ENCODE assay signal across 12 cellular contexts in genomic region chr2:19355416-19355821, GRCh38. TPM values are rescaled to one million over a fixed set of nuclear protein-coding genes. Genes with fewer than 3 reads are reported as not detected.
DNase-seq lines count a peak whose midpoint lies in the region; ATAC-seq and TF ChIP-seq lines count a peak whose summit lies in the region.
"Had no signal": no experiment of that assay in that cellular context is flagged by ENCODE, and none has a peak within 500 bp of the region (broad histone marks: within the 10 kb centered on the region; RNA-seq: fewer than 3 reads in every experiment).

No MANE protein-coding gene starts in this region.

- peak overlapping the region; percentile 31 for H3K4me3 Mint-ChIP-seq in activated CD8-positive, alpha-beta T cell treated with anti-CD3 and anti-CD28 coated beads, Interleukin-2, amount 10 ng/mL, durations not matched to agents 7 days and 5 days
- H3K4me3 Mint-ChIP-seq in activated CD8-positive, alpha-beta T cell treated with anti-CD3 and anti-CD28 coated beads for 36 hours = no peak overlapping the region
- H3K4me3 Mint-ChIP-seq in naive thymus-derived CD4-positive, alpha-beta T cell = peak overlapping the region in 9 of 10 donors; percentile 11 to 71 (median 45)
- H3K4me3 Mint-ChIP-seq: dendritic cell treated with granulocyte-macrophage colony-stimulating factor and Interleukin-4, amounts not matched to agents 40 ng/mL and 50 ng/mL, for 4 days had no signal

- H3K27me3 Mint-ChIP-seq in activated CD8-positive, alpha-beta T cell treated with anti-CD3 and anti-CD28 coated beads, Interleukin-2, amount 10 ng/mL, durations not matched to agents 7 days and 5 days (ENCODE audit: low read depth) = peaks cover 88% of the 10 kb centered on the region
- H3K27me3 Mint-ChIP-seq in activated CD8-positive, alpha-beta T cell treated with anti-CD3 and anti-CD28 coated beads for 36 hours = peaks cover 79% of the 10 kb centered on the region
- H3K27me3 Mint-ChIP-seq in naive thymus-derived CD4-positive, alpha-beta T cell = peaks cover 73 to 95% (median 83%) of the 10 kb centered on the region in 5 donors

- POLR2A ChIA-PET in activated CD8-positive, alpha-beta T cell treated with anti-CD3 and anti-CD28 coated beads, Interleukin-2, amount 10 ng/mL, durations not matched to agents 7 days and 5 days (lab: Charles Lee) = no interaction called here
- POLR2A ChIA-PET in activated CD8-positive, alpha-beta T cell treated with anti-CD3 and anti-CD28 coated beads for 36 hours (lab: Charles Lee) = interaction anchor here (0.5 to 1.0 kb wide), 2 partner anchors 8 to 123 kb away, joined by 4 to 7 read pairs; no protein-coding TSS in a partner anchor
- POLR2A ChIA-PET in naive thymus-derived CD4-positive, alpha-beta T cell (lab: Charles Lee) = interaction anchor here (1.0 kb wide), 1 partner anchor 8 kb away, joined by 3 read pairs; no protein-coding TSS in a partner anchor

- intact Hi-C loops in activated CD8-positive, alpha-beta T cell treated with anti-CD3 and anti-CD28 coated beads for 36 hours (cut with micrococcal nuclease) = loop anchor here (10.0 kb wide), 1 partner anchor 801 kb away; no protein-coding TSS in a partner anchor
- intact Hi-C loops in naive thymus-derived CD4-positive, alpha-beta T cell (cut with micrococcal nuclease) = loop anchor here in 1 of 2 donors (10.0 kb wide), 1 partner anchor 1821 kb away; no protein-coding TSS in a partner anchor
- intact Hi-C loops in upper lobe of right lung (cut with DNase I) = loop anchor here (10.0 kb wide), 2 partner anchors 509 to 611 kb away; no protein-coding TSS in a partner anchor
- intact Hi-C loops in spleen (cut with DNase I; ENCODE audit: low total_unique reads) = no loop called here

- peak overlapping the region; percentile 79 for H3K4me3 ChIP-seq in astrocyte of the spinal cord (ENCODE audit: low read depth, low read length)
- no peak overlapping the region for H3K4me3 ChIP-seq in naive thymus-derived CD4-positive, alpha-beta T cell (ENCODE audit: low read length)
- peak overlapping the region; percentile 56 for H3K4me3 ChIP-seq in upper lobe of right lung
- no peak overlapping the region for H3K4me3 ChIP-seq in spleen

- H3K36me3 ChIP-seq in naive thymus-derived CD4-positive, alpha-beta T cell (ENCODE audit: control insufficient read depth in 2 of 3, insufficient read depth in 3 of 3, low read length in 3 of 3) = no peaks in the 10 kb centered on the region
- H3K36me3 ChIP-seq in upper lobe of right lung (no peaks in the 10 kb centered on the region), spleen (no peaks in the 10 kb centered on the region)
- H3K36me3 ChIP-seq: ovary had no signal

- H3K4me1 ChIP-seq in naive thymus-derived CD4-positive, alpha-beta T cell (ENCODE audit: control insufficient read depth in 2 of 2, insufficient read depth in 2 of 2, low read length in 2 of 2) = peaks cover 8 to 35% of the 10 kb centered on the region in 2 donors
- H3K4me1 ChIP-seq in upper lobe of right lung = peaks cover 26% of the 10 kb centered on the region
- peaks cover 30 to 59% (median 51%) of the 10 kb centered on the region in 6 donors for H3K4me1 ChIP-seq in spleen

- no peak for ATAC-seq in activated CD8-positive, alpha-beta T cell treated with anti-CD3 and anti-CD28 coated beads, Interleukin-2, amount 10 ng/mL, durations not matched to agents 7 days and 5 days
- ATAC-seq in activated CD8-positive, alpha-beta T cell treated with anti-CD3 and anti-CD28 coated beads for 36 hours = no peak
- ATAC-seq in naive thymus-derived CD4-positive, alpha-beta T cell = no peak
- ATAC-seq in upper lobe of right lung = no peak
- no peak for ATAC-seq in GM21367 (IDR thresholded peaks at IDR 0.05; ENCODE audit: unreplicated experiment)
- ATAC-seq: left lobe of liver had no signal

- peak; percentile 19 for DNase-seq in activated CD8-positive, alpha-beta T cell treated with anti-CD3 and anti-CD28 coated beads, Interleukin-2, amount 10 ng/mL, durations not matched to agents 7 days and 5 days
- DNase-seq in activated CD8-positive, alpha-beta T cell treated with anti-CD3 and anti-CD28 coated beads for 36 hours = no peak
- DNase-seq in astrocyte of the spinal cord (ENCODE audit: low read depth, low spot score) (no peak), upper lobe of right lung (no peak), spleen (no peak), iPS-NIHi7 (ENCODE audit: extremely low spot score) (no peak)
- no peak for DNase-seq in naive thymus-derived CD4-positive, alpha-beta T cell
- DNase-seq: stimulated activated CD4-positive, alpha-beta T cell treated with anti-CD3 and anti-CD28 coated beads, Interleukin-2, amount 100 ng/mL, for 48 hours had no signal

- H3K27ac Mint-ChIP-seq in activated CD8-positive, alpha-beta T cell treated with anti-CD3 and anti-CD28 coated beads, Interleukin-2, amount 10 ng/mL, durations not matched to agents 7 days and 5 days = no peak overlapping the region
- no peak overlapping the region for H3K27ac Mint-ChIP-seq in activated CD8-positive, alpha-beta T cell treated with anti-CD3 and anti-CD28 coated beads for 36 hours
- H3K27ac Mint-ChIP-seq in naive thymus-derived CD4-positive, alpha-beta T cell = peak overlapping the region in 2 of 9 donors; percentile 58 to 63
- H3K27ac Mint-ChIP-seq: dendritic cell treated with granulocyte-macrophage colony-stimulating factor and Interleukin-4, amounts not matched to agents 40 ng/mL and 50 ng/mL, for 4 days had no signal

- H3K9me3 ChIP-seq in naive thymus-derived CD4-positive, alpha-beta T cell (ENCODE audit: control insufficient read depth in 2 of 3, low read length in 3 of 3) = no peaks in the 10 kb centered on the region
- H3K9me3 ChIP-seq in upper lobe of right lung (no peaks in the 10 kb centered on the region), spleen (peaks cover 0 to 4% (median 0%) of the 10 kb centered on the region in 8 donors)
- H3K9me3 ChIP-seq: ovary had no signal

- WGBS in spleen, 5 donors = 29 to 36% (median 33%) methylated on average over 8 to 18 of the region's 18 CpGs

- TF ChIP-seq POLR2A in spleen (IDR thresholded peaks at IDR 0.05) = no peak

- in situ Hi-C loops in astrocyte of the spinal cord (cut with HindIII; ENCODE audit: low sequenced_read_pairs) = loop anchor here (25.0 kb wide), 1 partner anchor 843 kb away; no protein-coding TSS in a partner anchor

- CTCF ChIA-PET in activated CD8-positive, alpha-beta T cell treated with anti-CD3 and anti-CD28 coated beads, Interleukin-2, amount 10 ng/mL, durations not matched to agents 7 days and 5 days (lab: Charles Lee) = no interaction called here
- CTCF ChIA-PET in activated CD8-positive, alpha-beta T cell treated with anti-CD3 and anti-CD28 coated beads for 36 hours (lab: Charles Lee) = no interaction called here
- CTCF ChIA-PET in naive thymus-derived CD4-positive, alpha-beta T cell (lab: Charles Lee) = no interaction called here

- peaks cover 3% of the 10 kb centered on the region for H3K36me3 Mint-ChIP-seq in activated CD8-positive, alpha-beta T cell treated with anti-CD3 and anti-CD28 coated beads, Interleukin-2, amount 10 ng/mL, durations not matched to agents 7 days and 5 days (ENCODE audit: low read depth)
- no peaks in the 10 kb centered on the region for H3K36me3 Mint-ChIP-seq in activated CD8-positive, alpha-beta T cell treated with anti-CD3 and anti-CD28 coated beads for 36 hours (ENCODE audit: low read depth)
- peaks cover 0 to 1% (median 0%) of the 10 kb centered on the region in 5 donors for H3K36me3 Mint-ChIP-seq in naive thymus-derived CD4-positive, alpha-beta T cell

- peaks cover 15 to 69% of the 10 kb centered on the region in 2 donors for H3K27me3 ChIP-seq in naive thymus-derived CD4-positive, alpha-beta T cell (ENCODE audit: control insufficient read depth in 2 of 2, insufficient read depth in 2 of 2, low read length in 2 of 2)
- H3K27me3 ChIP-seq in upper lobe of right lung = peaks cover 85% of the 10 kb centered on the region
- H3K27me3 ChIP-seq in spleen (replicated peaks in 1 of 7) = peaks cover 20 to 100% (median 98%) of the 10 kb centered on the region in 7 donors
- H3K27me3 ChIP-seq: ovary had no signal

- TF ChIP-seq CTCF in activated CD8-positive, alpha-beta T cell treated with anti-CD3 and anti-CD28 coated beads for 36 hours (IDR thresholded peaks at IDR 0.05) = no peak
- TF ChIP-seq CTCF in astrocyte of the spinal cord (IDR thresholded peaks at IDR 0.05; ENCODE audit: low read depth, low read length) = no peak
- TF ChIP-seq CTCF in upper lobe of right lung (IDR thresholded peaks at IDR 0.05) = no peak
- TF ChIP-seq CTCF in spleen (IDR thresholded peaks at IDR 0.05 in 8 of 11, conservative IDR thresholded peaks at IDR 0.05 in 3 of 11) = no peak

- peaks cover 37% of the 10 kb centered on the region for H3K4me1 Mint-ChIP-seq in activated CD8-positive, alpha-beta T cell treated with anti-CD3 and anti-CD28 coated beads, Interleukin-2, amount 10 ng/mL, durations not matched to agents 7 days and 5 days (ENCODE audit: low read depth)
- H3K4me1 Mint-ChIP-seq in activated CD8-positive, alpha-beta T cell treated with anti-CD3 and anti-CD28 coated beads for 36 hours (ENCODE audit: low read depth) = peaks cover 33% of the 10 kb centered on the region
- H3K4me1 Mint-ChIP-seq in naive thymus-derived CD4-positive, alpha-beta T cell = peaks cover 29 to 46% (median 36%) of the 10 kb centered on the region in 7 donors

- H3K9me3 Mint-ChIP-seq in activated CD8-positive, alpha-beta T cell treated with anti-CD3 and anti-CD28 coated beads, Interleukin-2, amount 10 ng/mL, durations not matched to agents 7 days and 5 days (ENCODE audit: insufficient read depth) = no peaks in the 10 kb centered on the region
- no peaks in the 10 kb centered on the region for H3K9me3 Mint-ChIP-seq in activated CD8-positive, alpha-beta T cell treated with anti-CD3 and anti-CD28 coated beads for 36 hours
- peaks cover 0 to 9% (median 0%) of the 10 kb centered on the region in 11 donors for H3K9me3 Mint-ChIP-seq in naive thymus-derived CD4-positive, alpha-beta T cell
- H3K9me3 Mint-ChIP-seq: dendritic cell treated with granulocyte-macrophage colony-stimulating factor and Interleukin-4, amounts not matched to agents 40 ng/mL and 50 ng/mL, for 4 days had no signal

- H3K27ac ChIP-seq in naive thymus-derived CD4-positive, alpha-beta T cell (ENCODE audit: low read depth, low read length) = no peak overlapping the region
- peak overlapping the region; percentile 61 for H3K27ac ChIP-seq in upper lobe of right lung
- H3K27ac ChIP-seq in spleen = no peak overlapping the region
- H3K27ac ChIP-seq: ovary had no signal

RNA-seq across cellular contexts. Expression of gene OSR1, which starts 3.0 kb away (rescaled TPM):
- total RNA-seq in activated CD8-positive, alpha-beta T cell treated with anti-CD3 and anti-CD28 coated beads, Interleukin-2, amount 10 ng/mL, durations not matched to agents 7 days and 5 days = not detected
- total RNA-seq in activated CD8-positive, alpha-beta T cell treated with anti-CD3 and anti-CD28 coated beads for 36 hours = not detected
- total RNA-seq in naive thymus-derived CD4-positive, alpha-beta T cell = not detected
- polyA plus RNA-seq in naive thymus-derived CD4-positive, alpha-beta T cell = not detected
- total RNA-seq in upper lobe of right lung (9.7 TPM), spleen (under 1 TPM in 2 of 7 donors, not detected in 5; 0.23 to 0.32 TPM)
- 1 to 10 TPM in 1 of 3 donors, under 1 TPM in 2; 0.04 to 1.4 (median 0.13) TPM for polyA plus RNA-seq in spleen

Comparison
In these comparisons a context has a peak if more than half of its experiments do, and no peak if none do; other contexts are left out.
1. H3K4me3 ChIP-seq: peak in astrocyte of the spinal cord (single experiment) and upper lobe of right lung (single experiment); none in naive thymus-derived CD4-positive, alpha-beta T cell (single experiment) and spleen (0 of 8).